ENCODE assay signal across 19 cellular contexts in genomic region chr12:106722854-106723253, GRCh38. TPM values are rescaled to one million over a fixed set of nuclear protein-coding genes. Genes with fewer than 3 reads are reported as not detected.
A peak's percentile ranks its signal among the peaks of the same experiment; 100 is the strongest.
DNase-seq lines count a peak whose midpoint lies in the region; ATAC-seq and TF ChIP-seq lines count a peak whose summit lies in the region.
"Had no signal": no experiment of that assay in that cellular context is flagged by ENCODE, and none has a peak within 500 bp of the region (broad histone marks: within the 10 kb centered on the region; RNA-seq: fewer than 3 reads in every experiment).

No MANE protein-coding gene starts in this region.

- ATAC-seq in right cardiac atrium (no peak), PC-3 (no peak), GM18517 (IDR thresholded peaks at IDR 0.05; ENCODE audit: unreplicated experiment) (no peak)

- H3K27ac Mint-ChIP-seq in osteocyte (ENCODE audit: unreplicated experiment), result no peak overlapping the region
- H3K27ac Mint-ChIP-seq: activated naive CD4-positive, alpha-beta T cell treated with anti-CD3 and anti-CD28 coated beads, Interleukin-2, amount 50 U/mL, for 24 hours had no signal

- CTCF ChIA-PET in PC-3 (lab: Charles Lee), result no interaction called here

- no peaks in the 10 kb centered on the region for H3F3A ChIP-seq in PC-3 (ENCODE audit: low read length, unreplicated experiment)

- peak in 1 of 2 donors; percentile 16 for DNase-seq in cardiac muscle cell (ENCODE audit: low read depth in 1 of 2, low spot score in 1 of 2)
- DNase-seq in right cardiac atrium, result no peak
- no peak for DNase-seq in PC-3
- DNase-seq in fibroblast of pulmonary artery (ENCODE audit: low read depth), result no peak
- DNase-seq in osteocyte (ENCODE audit: extremely low spot score, unreplicated experiment), result peak; percentile 46
- DNase-seq in stimulated activated CD4-positive, alpha-beta T cell treated with anti-CD3 and anti-CD28 coated beads, Interleukin-1b, Interleukin-23, amount 100 ng/mL, for 48 hours, result no peak
- no peak for DNase-seq in NCI-H146 treated with DMSO at 0.1 percent for 48 hours (lab: John Stamatoyannopoulos, UW; ENCODE audit: unreplicated experiment)
- DNase-seq: activated CD4-positive, CD25-positive, alpha-beta regulatory T cell treated with anti-CD3 and anti-CD28 coated beads, Interleukin-2, amount 50 U/mL, for 72 hours; activated T-cell treated with anti-CD3 and anti-CD28 coated beads, Interleukin-2, amount 50 U/mL, for 48 hours; DMS 273 treated with DMSO at 0.1 percent for 48 hours; GDM1; midbrain; stimulated activated CD4-positive, alpha-beta T cell treated with anti-CD3 and anti-CD28 coated beads, Interleukin-12 subunit alpha, Interleukin-12 subunit beta, amount 100 ng/mL, for 4 hours had no signal

- 46% methylated on average over 3 of the region's 3 CpGs for WGBS in right cardiac atrium

- TF ChIP-seq CTCF in cardiac muscle cell (IDR thresholded peaks at IDR 0.05; ENCODE audit: low read depth, low read length), result peak; percentile 15
- peak; percentile 25; the same call in 1 of the 2 replicates for TF ChIP-seq CTCF in PC-3 (conservative IDR thresholded peaks at IDR 0.05; ENCODE audit: low read depth, low read length)
- peak; percentile 9 for TF ChIP-seq CTCF in fibroblast of pulmonary artery (IDR thresholded peaks at IDR 0.05; ENCODE audit: low read length, missing control alignments)
- TF ChIP-seq CTCF in osteocyte (IDR thresholded peaks at IDR 0.05), result no peak

- no peaks in the 10 kb centered on the region for H4K20me1 ChIP-seq in PC-3 (ENCODE audit: low read length)
- H4K20me1 ChIP-seq: BLaER1 treated with 17β-estradiol and CSF1 and Interleukin-3, amounts not matched to agents 10 nM and 100 nM had no signal

- no peak overlapping the region for H3K4me2 ChIP-seq in PC-3 (ENCODE audit: low read length)
- H3K4me2 ChIP-seq: BLaER1 treated with 17β-estradiol and CSF1 and Interleukin-3, amounts not matched to agents 10 nM and 100 nM; hepatocyte had no signal

- no peaks in the 10 kb centered on the region for H3K4me1 Mint-ChIP-seq in osteocyte (ENCODE audit: unreplicated experiment)
- H3K4me1 Mint-ChIP-seq: activated naive CD4-positive, alpha-beta T cell treated with anti-CD3 and anti-CD28 coated beads, Interleukin-2, amount 50 U/mL, for 24 hours had no signal

- H3K9ac ChIP-seq in PC-3 (ENCODE audit: low read length), result no peak overlapping the region
- H3K9ac ChIP-seq: BLaER1 treated with 17β-estradiol and CSF1 and Interleukin-3, amounts not matched to agents 10 nM and 100 nM had no signal

- H3K4me3 ChIP-seq in cardiac muscle cell (no peak overlapping the region), right cardiac atrium (ENCODE audit: low read length) (no peak overlapping the region), PC-3 (ENCODE audit: low read length) (no peak overlapping the region), fibroblast of pulmonary artery (replicated peaks; ENCODE audit: low read depth, low read length) (no peak overlapping the region)
- H3K4me3 ChIP-seq: BLaER1 treated with 17β-estradiol and CSF1 and Interleukin-3, amounts not matched to agents 10 nM and 100 nM; coronary artery; hepatocyte; SJSA1 had no signal

- H3K27me3 ChIP-seq in cardiac muscle cell (no peaks in the 10 kb centered on the region), right cardiac atrium (ENCODE audit: control insufficient read depth, insufficient read depth) (no peaks in the 10 kb centered on the region), PC-3 (ENCODE audit: low read length) (peaks cover 50% of the 10 kb centered on the region)
- H3K27me3 ChIP-seq: BLaER1 treated with 17β-estradiol and CSF1 and Interleukin-3, amounts not matched to agents 10 nM and 100 nM; hepatocyte; SJSA1 had no signal

- H3K36me3 ChIP-seq in cardiac muscle cell (no peaks in the 10 kb centered on the region), PC-3 (ENCODE audit: low read depth, low read length) (no peaks in the 10 kb centered on the region)
- H3K36me3 ChIP-seq: BLaER1 treated with 17β-estradiol and CSF1 and Interleukin-3, amounts not matched to agents 10 nM and 100 nM; SJSA1 had no signal

- no peaks in the 10 kb centered on the region for H3K36me3 Mint-ChIP-seq in osteocyte (ENCODE audit: unreplicated experiment)
- H3K36me3 Mint-ChIP-seq: activated naive CD4-positive, alpha-beta T cell treated with anti-CD3 and anti-CD28 coated beads, Interleukin-2, amount 50 U/mL, for 24 hours had no signal

- no peak overlapping the region for H3K27ac ChIP-seq in cardiac muscle cell
- no peak overlapping the region for H3K27ac ChIP-seq in right cardiac atrium (ENCODE audit: low read length)
- no peak overlapping the region for H3K27ac ChIP-seq in PC-3 (ENCODE audit: low read length)
- H3K27ac ChIP-seq: BLaER1 treated with 17β-estradiol and CSF1 and Interleukin-3, amounts not matched to agents 10 nM and 100 nM; coronary artery; hepatocyte; SJSA1 had no signal

- H3K9me3 ChIP-seq in cardiac muscle cell (ENCODE audit: low read depth) (no peaks in the 10 kb centered on the region), right cardiac atrium (ENCODE audit: control insufficient read depth, low read length) (no peaks in the 10 kb centered on the region), PC-3 (ENCODE audit: low read length) (no peaks in the 10 kb centered on the region)
- H3K9me3 ChIP-seq: BLaER1 treated with 17β-estradiol and CSF1 and Interleukin-3, amounts not matched to agents 10 nM and 100 nM; SJSA1 had no signal

- H3K27me3 Mint-ChIP-seq in osteocyte (ENCODE audit: unreplicated experiment), result peaks cover 17% of the 10 kb centered on the region
- H3K27me3 Mint-ChIP-seq: activated naive CD4-positive, alpha-beta T cell treated with anti-CD3 and anti-CD28 coated beads, Interleukin-2, amount 50 U/mL, for 24 hours had no signal

- H3K4me1 ChIP-seq in cardiac muscle cell (ENCODE audit: low read depth) (peaks cover 16% of the 10 kb centered on the region), right cardiac atrium (ENCODE audit: control insufficient read depth, insufficient read depth, low read length) (no peaks in the 10 kb centered on the region), PC-3 (ENCODE audit: insufficient read depth, low read length) (no peaks in the 10 kb centered on the region)
- H3K4me1 ChIP-seq: BLaER1 treated with 17β-estradiol and CSF1 and Interleukin-3, amounts not matched to agents 10 nM and 100 nM; SJSA1 had no signal

- no peak overlapping the region for H3K4me3 Mint-ChIP-seq in osteocyte (ENCODE audit: unreplicated experiment)
- H3K4me3 Mint-ChIP-seq: activated naive CD4-positive, alpha-beta T cell treated with anti-CD3 and anti-CD28 coated beads, Interleukin-2, amount 50 U/mL, for 24 hours had no signal

- intact Hi-C loops in right cardiac atrium (cut with DNase I), result no loop called here
- intact Hi-C loops in PC-3 (cut with micrococcal nuclease), result no loop called here

- POLR2A ChIA-PET in PC-3 (lab: Charles Lee; ENCODE audit: unreplicated experiment), result no interaction called here

- H3K9me3 Mint-ChIP-seq in osteocyte (ENCODE audit: unreplicated experiment), result no peaks in the 10 kb centered on the region
- H3K9me3 Mint-ChIP-seq: activated naive CD4-positive, alpha-beta T cell treated with anti-CD3 and anti-CD28 coated beads, Interleukin-2, amount 50 U/mL, for 24 hours had no signal

- no peaks in the 10 kb centered on the region for H3K9me2 ChIP-seq in PC-3 (replicated peaks; ENCODE audit: low read length)

- no peaks in the 10 kb centered on the region for H3K79me2 ChIP-seq in PC-3 (ENCODE audit: low read length)
- H3K79me2 ChIP-seq: hepatocyte had no signal

- H2AFZ ChIP-seq in PC-3 (ENCODE audit: low read length), result no peak overlapping the region
- H2AFZ ChIP-seq: hepatocyte had no signal

- no TSS peak for BruUV-seq in PC-3 (replicated peaks; lab: Mats Ljungman, UMichigan)

RNA-seq across cellular contexts. Expression of gene RIC8B, which starts 51.6 kb away (rescaled TPM):
- total RNA-seq in cardiac muscle cell, result 13.9 and 16.6 TPM in 2 replicates
- 15.7 and 29.8 TPM in 2 replicates for polyA plus RNA-seq in cardiac muscle cell
- 10 to 100 TPM; 16.5 to 24.2 (median 21.8) TPM for total RNA-seq in right cardiac atrium
- polyA plus RNA-seq in right cardiac atrium, result 9.0 TPM
- total RNA-seq in PC-3 (2014; rRNA removed), result 8.6 and 8.8 TPM in 2 replicates
- 15.0 and 17.0 TPM in 2 replicates for total RNA-seq in osteocyte
